ENCODE assay signal across 9 cellular contexts in genomic region chr2:222915092-222915957, GRCh38. TPM values are rescaled to one million over a fixed set of nuclear protein-coding genes. Genes with fewer than 3 reads are reported as not detected.
DNase-seq lines count a peak whose midpoint lies in the region; ATAC-seq and TF ChIP-seq lines count a peak whose summit lies in the region.
"Had no signal": no experiment of that assay in that cellular context is flagged by ENCODE, and none has a peak within 500 bp of the region (broad histone marks: within the 10 kb centered on the region; RNA-seq: fewer than 3 reads in every experiment).

No MANE protein-coding gene starts in this region.

- TF ChIP-seq POLR2A in heart left ventricle (IDR thresholded peaks at IDR 0.05) (no peak), uterus (IDR thresholded peaks at IDR 0.05) (no peak)

- H3K4me3 ChIP-seq in heart left ventricle (no peak overlapping the region), foreskin fibroblast (ENCODE audit: low read depth in 1 of 2, low read length in 2 of 2) (no peak overlapping the region), uterus (no peak overlapping the region)

- WGBS in heart left ventricle, 4 donors = 83 to 91% (median 87%) methylated on average over 7 of the region's 7 CpGs

- no peak for ATAC-seq in heart left ventricle
- no peak for ATAC-seq in GM21786 (IDR thresholded peaks at IDR 0.05; ENCODE audit: unreplicated experiment)

- peaks cover 0 to 56% (median 41%) of the 10 kb centered on the region in 9 donors for H3K36me3 ChIP-seq in heart left ventricle
- H3K36me3 ChIP-seq in uterus = no peaks in the 10 kb centered on the region

- H3K9me3 ChIP-seq in heart left ventricle (no peaks in the 10 kb centered on the region), uterus (no peaks in the 10 kb centered on the region)

- intact Hi-C loops in heart left ventricle (cut with DNase I) (no loop called here), cardiac septum (cut with DNase I) (no loop called here), uterus (cut with DNase I; ENCODE audit: low total_unique reads) (no loop called here)

- peaks cover 0 to 50% (median 22%) of the 10 kb centered on the region in 12 donors for H3K4me1 ChIP-seq in heart left ventricle
- no peaks in the 10 kb centered on the region for H3K4me1 ChIP-seq in uterus

- H3K27me3 ChIP-seq in heart left ventricle (no peaks in the 10 kb centered on the region), uterus (no peaks in the 10 kb centered on the region)

- DNase-seq in heart left ventricle (no peak), cardiac septum (ENCODE audit: low spot score) (no peak), RKO (ENCODE audit: low spot score) (peak; percentile 34), foreskin fibroblast (peak in 1 of 2 donors; percentile 52), uterus (no peak), NCI-H146 (lab: John Stamatoyannopoulos, UW) (no peak), G401 (ENCODE audit: low spot score) (no peak)
- DNase-seq: T-helper 9 cell had no signal

- H3K27ac ChIP-seq in heart left ventricle (no peak overlapping the region), uterus (no peak overlapping the region)

- in situ Hi-C loops in G401 (cut with HindIII; ENCODE audit: low sequenced_read_pairs) = no loop called here

- TF ChIP-seq CTCF in heart left ventricle (IDR thresholded peaks at IDR 0.05) (peak in 11 of 12 donors; percentile 8 to 55 (median 42)), foreskin fibroblast (IDR thresholded peaks at IDR 0.05; ENCODE audit: low read depth, low read length) (peak; percentile 37), uterus (IDR thresholded peaks at IDR 0.05) (peak; percentile 6 to 54 (median 35))

RNA-seq across cellular contexts. Expression of gene ACSL3, which starts 54.5 kb away (rescaled TPM):
- total RNA-seq in heart left ventricle (10 to 100 TPM; 44.5 to 56.8 (median 52.4) TPM), cardiac septum (37.4 TPM), uterus (100 to 1,000 TPM in 1 of 4 donors, 10 to 100 TPM in 3; 39.7 to 101 (median 61.2) TPM)
- 10 to 100 TPM; 12.0 to 30.8 TPM for polyA plus RNA-seq in heart left ventricle
- 90.3 and 124 TPM in 2 replicates for total RNA-seq in G401 (2014; rRNA removed; shearing (Covaris generic))
